ENCODE assay signal across 1 cellular context in genomic region chr7:26305048-26305868, GRCh38.
A peak's percentile ranks its signal among the peaks of the same experiment; 100 is the strongest.
TF ChIP-seq lines count a peak whose summit lies in the region.

No MANE protein-coding gene starts in this region.

TF ChIP-seq in GM12878, 131 proteins besides CTCF, POLR2A, EP300 and RAD21 (continued from another document):
- TF ChIP-seq ZNF687 (IDR thresholded peaks at IDR 0.05), result 0 out of 2 replicates have a peak, but pooled peaks have one; percentile 24
